ENCODE assay signal across 22 cellular contexts in the genomic region with DNA sequence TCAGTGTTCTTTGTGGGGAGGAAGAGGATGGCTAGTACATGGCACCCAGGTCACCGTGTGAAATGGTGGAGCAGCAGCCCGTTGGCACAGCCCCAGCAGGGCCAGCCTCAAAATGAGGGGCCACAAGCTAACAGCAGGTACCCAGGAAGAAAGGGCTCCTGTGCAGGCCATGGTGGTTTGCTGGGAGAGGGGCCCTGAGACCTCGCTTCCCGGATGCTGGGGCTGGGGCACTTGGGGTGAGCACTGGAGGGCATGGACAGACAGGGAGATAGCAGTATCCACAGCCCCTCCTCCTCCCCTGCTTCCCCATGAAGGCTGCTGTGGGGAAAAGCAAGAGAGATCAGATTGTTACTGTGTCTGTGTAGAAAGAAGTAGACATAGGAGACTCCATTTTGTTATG. TPM values are rescaled to one million over a fixed set of nuclear protein-coding genes. Genes with fewer than 3 reads are reported as not detected.
"Had no signal": no experiment of that assay in that cellular context is flagged by ENCODE, and none has a peak within 500 bp of the region (broad histone marks: within the 10 kb centered on the region; RNA-seq: fewer than 3 reads in every experiment).

No MANE protein-coding gene starts in this region.

- H3K4me1 ChIP-seq: thyroid gland, uterus had no signal

- H3K27me3 ChIP-seq: dorsolateral prefrontal cortex, neutrophil, thyroid gland, uterus had no signal

- ATAC-seq: activated CD4-positive, alpha-beta T cell treated with anti-CD3 and anti-CD28 coated beads for 36 hours; activated CD8-positive, alpha-beta memory T cell treated with anti-CD3 and anti-CD28 coated beads, Interleukin-2, amount 10 ng/mL, durations not matched to agents 7 days and 5 days; left cardiac atrium; naive thymus-derived CD4-positive, alpha-beta T cell; stimulated activated effector memory CD8-positive, alpha-beta T cell treated with anti-CD3 and anti-CD28 coated beads, Interleukin-12 subunit alpha, Interleukin-12 subunit beta, amount 100 ng/mL, for 72 hours had no signal

- H3K4me3 ChIP-seq: dorsolateral prefrontal cortex, lung, thyroid gland, uterus had no signal

- DNase-seq: activated CD4-positive, alpha-beta memory T cell treated with anti-CD3 and anti-CD28 coated beads for 36 hours; activated CD4-positive, alpha-beta T cell treated with anti-CD3 and anti-CD28 coated beads for 36 hours; activated CD8-positive, alpha-beta memory T cell treated with anti-CD3 and anti-CD28 coated beads, Interleukin-2, amount 10 ng/mL, durations not matched to agents 7 days and 5 days; activated effector memory CD4-positive, alpha-beta T cell treated with Interleukin-2 at 50 U/mL for 16 hours; activated naive CD4-positive, alpha-beta T cell treated with anti-CD3 and anti-CD28 coated beads, Interleukin-2, amount 50 U/mL, for 16 hours; activated T-cell treated with anti-CD3 and anti-CD28 coated beads, Interleukin-2, amount 50 U/mL, for 1 hour; dorsolateral prefrontal cortex; hippocampal formation; left cardiac atrium; naive thymus-derived CD4-positive, alpha-beta T cell; thyroid gland; uterus had no signal

- H3K9me3 ChIP-seq: neutrophil, thyroid gland, uterus had no signal

- H3K36me3 ChIP-seq: neutrophil, thyroid gland, uterus had no signal

- H3K27ac ChIP-seq: dorsolateral prefrontal cortex, neutrophil, thyroid gland, uterus, VCaP had no signal

RNA-seq across cellular contexts. Expression of a gene that starts 16.2 kb away (rescaled TPM):
- total RNA-seq: activated CD4-positive, alpha-beta memory T cell treated with anti-CD3 and anti-CD28 coated beads for 36 hours; activated CD4-positive, alpha-beta T cell treated with anti-CD3 and anti-CD28 coated beads for 36 hours; activated CD8-positive, alpha-beta memory T cell treated with anti-CD3 and anti-CD28 coated beads, Interleukin-2, amount 10 ng/mL, durations not matched to agents 7 days and 5 days; astrocyte; bronchial epithelial cell; dorsolateral prefrontal cortex; left cardiac atrium; lung; mononuclear cell; naive thymus-derived CD4-positive, alpha-beta T cell; T-helper 1 cell treated with Interleukin-12 subunit alpha and Interleukin-12 subunit beta and Interleukin-4 antibody, amounts not matched to agents 30 ng/mL and 1 ng/mL, for 36 hours; uterus had no signal
- polyA plus RNA-seq: adipose tissue; esophagus; lung; naive thymus-derived CD4-positive, alpha-beta T cell had no signal

RNA-seq across cellular contexts. Expression of a gene that starts 46.2 kb away (rescaled TPM):
- total RNA-seq: activated CD4-positive, alpha-beta T cell treated with anti-CD3 and anti-CD28 coated beads for 36 hours; astrocyte; bronchial epithelial cell had no signal
- polyA plus RNA-seq: naive thymus-derived CD4-positive, alpha-beta T cell had no signal
